Comparison of ENCODE assay signal across 8 cellular contexts in genomic region chr7:4724648-4725013, GRCh38. TPM values are rescaled to one million over a fixed set of nuclear protein-coding genes. Genes with fewer than 3 reads are reported as not detected.
A peak's percentile ranks its signal among the peaks of the same experiment; 100 is the strongest.
DNase-seq lines count a peak whose midpoint lies in the region; ATAC-seq and TF ChIP-seq lines count a peak whose summit lies in the region.

No MANE protein-coding gene starts in this region.

- H3K36me3 ChIP-seq in HEK293 (ENCODE audit: control insufficient read depth in 2 of 2, insufficient read depth in 1 of 2, low read length in 2 of 2) (peaks cover 0 to 9% of the 10 kb centered on the region in 2 experiments; a peak in 2 of 3 replicates), rectal smooth muscle tissue (ENCODE audit: control insufficient read depth, insufficient read depth, low read length) (peaks cover 6% of the 10 kb centered on the region)

- peaks cover 3% of the 10 kb centered on the region for H3K36me3 Mint-ChIP-seq in T-helper 17 cell (ENCODE audit: low read depth)

- H3K27me3 ChIP-seq in foreskin keratinocyte: no peaks in the 10 kb centered on the region
- H3K27me3 ChIP-seq in rectal smooth muscle tissue (ENCODE audit: control insufficient read depth, insufficient read depth, low read length): no peaks in the 10 kb centered on the region

- DNase-seq in GM03348 (ENCODE audit: low spot score): peak; percentile 36
- no peak for DNase-seq in T-helper 17 cell
- DNase-seq in foreskin keratinocyte: no peak
- DNase-seq in foreskin melanocyte: no peak
- no peak for DNase-seq in SKM-1 (lab: John Stamatoyannopoulos, UW; ENCODE audit: unreplicated experiment)
- DNase-seq in anterior cingulate cortex (lab: John Stamatoyannopoulos, UW): no peak

- TF ChIP-seq CTCF in HEK293 (tag by site-specific recombination; IDR thresholded peaks at IDR 0.05) (no peak), foreskin keratinocyte (conservative IDR thresholded peaks at IDR 0.05) (no peak)

- no peaks in the 10 kb centered on the region for H3K27me3 Mint-ChIP-seq in T-helper 17 cell

- H3K4me1 ChIP-seq in HEK293 (ENCODE audit: control insufficient read depth, insufficient read depth, low read length) (peaks cover 4% of the 10 kb centered on the region; the same call in 1 of the 2 replicates), foreskin keratinocyte (no peaks in the 10 kb centered on the region), rectal smooth muscle tissue (ENCODE audit: control insufficient read depth, insufficient read depth, low read length) (peaks cover 26% of the 10 kb centered on the region)

- H3K9ac ChIP-seq in rectal smooth muscle tissue (ENCODE audit: low read length): peak overlapping the region; percentile 50

- H3K27ac ChIP-seq in HEK293 (ENCODE audit: extremely low read depth, low read depth, low read length) (no peak overlapping the region), foreskin keratinocyte (no peak overlapping the region), rectal smooth muscle tissue (ENCODE audit: low read depth, low read length) (peak overlapping the region; percentile 98)

- peaks cover 30% of the 10 kb centered on the region for H3K4me1 Mint-ChIP-seq in T-helper 17 cell

- ATAC-seq in T-helper 17 cell (peak; percentile 51), foreskin keratinocyte (peak; percentile 12)

- no peaks in the 10 kb centered on the region for H3K9me3 ChIP-seq in HEK293 (ENCODE audit: control insufficient read depth, insufficient read depth, low read depth, low read length)
- no peaks in the 10 kb centered on the region for H3K9me3 ChIP-seq in T-helper 17 cell (ENCODE audit: control insufficient read depth, low read length, poor library complexity, severe bottlenecking)

- CTCF ChIA-PET in HEK293 (lab: Yijun Ruan, JAX): no interaction called here

- peak overlapping the region; percentile 88 for H3K4me3 Mint-ChIP-seq in T-helper 17 cell

- POLR2A ChIA-PET in HEK293 (lab: Yijun Ruan, JAX): interaction anchor here (0.7 kb wide), 1 partner anchor 1884 kb away, joined by 3 read pairs; no protein-coding TSS in a partner anchor

- H3K4me3 ChIP-seq in HEK293 (ENCODE audit: low read depth, low read length): peak overlapping the region; percentile 42
- peak overlapping the region; percentile 75 for H3K4me3 ChIP-seq in rectal smooth muscle tissue (ENCODE audit: low read length)

- peak overlapping the region; percentile 86 for H3K27ac Mint-ChIP-seq in T-helper 17 cell

TF ChIP-seq in HEK293, 187 proteins besides CTCF, POLR2A, EP300 and RAD21:
- TF ChIP-seq, protein P1, sequence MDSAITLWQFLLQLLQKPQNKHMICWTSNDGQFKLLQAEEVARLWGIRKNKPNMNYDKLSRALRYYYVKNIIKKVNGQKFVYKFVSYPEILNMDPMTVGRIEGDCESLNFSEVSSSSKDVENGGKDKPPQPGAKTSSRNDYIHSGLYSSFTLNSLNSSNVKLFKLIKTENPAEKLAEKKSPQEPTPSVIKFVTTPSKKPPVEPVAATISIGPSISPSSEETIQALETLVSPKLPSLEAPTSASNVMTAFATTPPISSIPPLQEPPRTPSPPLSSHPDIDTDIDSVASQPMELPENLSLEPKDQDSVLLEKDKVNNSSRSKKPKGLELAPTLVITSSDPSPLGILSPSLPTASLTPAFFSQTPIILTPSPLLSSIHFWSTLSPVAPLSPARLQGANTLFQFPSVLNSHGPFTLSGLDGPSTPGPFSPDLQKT (IDR thresholded peaks at IDR 0.05; ENCODE audit: borderline replicate concordance, low read depth, low read length): no peak
- TF ChIP-seq PRDM2 (tag by site-specific recombination; IDR thresholded peaks at IDR 0.05; ENCODE audit: borderline replicate concordance) (no peak), EGR2 (tag by site-specific recombination; IDR thresholded peaks at IDR 0.05; ENCODE audit: low read depth) (peak; percentile 69), ZFHX2 (tag by site-specific recombination; conservative IDR thresholded peaks at IDR 0.05) (peak; percentile 80), ZNF701 (tag by site-specific recombination; IDR thresholded peaks at IDR 0.05) (no peak), KLF9 (tag by site-specific recombination; IDR thresholded peaks at IDR 0.05; ENCODE audit: low read depth) (no peak)
TF ChIP-seq in HEK293: peak in this region for 2.

RNA-seq across cellular contexts. Expression of gene FOXK1, which starts 42.5 kb away (rescaled TPM):
- total RNA-seq in T-helper 17 cell (10 to 100 TPM; 59.8 to 60.9 TPM), foreskin keratinocyte (20.9 and 22.2 TPM in 2 replicates)
- 3.6 and 3.8 TPM in 2 replicates for polyA plus RNA-seq in foreskin keratinocyte

RNA-seq across cellular contexts. Expression of gene AP5Z1, which starts 50.8 kb away (rescaled TPM):
- 100 to 1,000 TPM in 1 of 2 donors, 10 to 100 TPM in 1; 87.6 to 112 TPM for total RNA-seq in T-helper 17 cell
- 21.3 and 25.8 TPM in 2 replicates for total RNA-seq in foreskin keratinocyte
- polyA plus RNA-seq in foreskin keratinocyte: 21.8 and 29.1 TPM in 2 replicates
